ENCODE assay signal across 11 cellular contexts in the genomic region with DNA sequence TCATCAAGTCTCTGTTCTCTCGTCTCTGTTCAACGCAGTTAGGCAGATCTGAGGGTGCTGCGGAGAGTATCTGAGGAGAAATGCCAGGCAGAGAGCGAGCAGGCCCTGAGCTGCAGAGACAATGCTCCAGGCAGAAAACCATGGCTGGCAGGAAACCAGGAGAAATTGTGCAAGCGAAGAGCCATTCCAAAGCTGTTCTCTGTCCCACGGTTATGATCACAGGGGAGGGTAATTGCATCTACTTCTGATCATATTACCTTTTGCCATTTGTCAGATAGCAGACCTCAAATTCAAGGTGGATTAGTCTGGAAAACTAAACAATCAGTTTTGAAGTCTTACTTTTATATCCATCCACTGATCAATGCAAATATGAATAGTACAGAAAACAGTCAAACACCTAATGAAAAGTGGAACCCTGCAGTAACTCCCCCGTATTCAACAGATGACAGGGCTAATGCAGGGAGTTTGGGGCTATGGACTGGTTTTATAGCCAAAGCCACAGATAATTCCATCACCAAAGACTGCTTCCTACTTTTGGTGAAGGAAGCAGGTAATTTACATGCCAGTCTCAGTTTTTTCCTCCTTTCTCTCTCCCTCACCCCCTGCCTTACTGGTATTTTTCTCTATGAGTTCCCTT.
A peak's percentile ranks its signal among the peaks of the same experiment; 100 is the strongest.
DNase-seq lines count a peak whose midpoint lies in the region; ATAC-seq and TF ChIP-seq lines count a peak whose summit lies in the region.
"Had no signal": no experiment of that assay in that cellular context is flagged by ENCODE, and none has a peak within 500 bp of the region (broad histone marks: within the 10 kb centered on the region; RNA-seq: fewer than 3 reads in every experiment).

No MANE protein-coding gene starts in this region.

- H3K4me3 ChIP-seq in fibroblast of lung (replicated peaks in 1 of 4; ENCODE audit: control extremely low read depth in 1 of 4, insufficient read depth in 1 of 4, low read depth in 3 of 4, low read length in 4 of 4): no peak overlapping the region
- H3K4me3 ChIP-seq in mesodermal cell (ENCODE audit: extremely low read depth, insufficient read depth, low read length, poor library complexity, severe bottlenecking): no peak overlapping the region

- H3K79me2 ChIP-seq in fibroblast of lung (ENCODE audit: control insufficient read depth, insufficient read depth, low read length): no peaks in the 10 kb centered on the region

- no peak overlapping the region for H2AFZ ChIP-seq in fibroblast of lung (ENCODE audit: low read length)

- peak; percentile 53 for DNase-seq in COLO829 (ENCODE audit: low spot score)
- DNase-seq in RWPE1 (ENCODE audit: low spot score): peak; percentile 94
- DNase-seq in fibroblast of lung (ENCODE audit: low read depth in 2 of 2): peak; percentile 59 to 71
- no peak for DNase-seq in NCI-H146 treated with DMSO at 0.1 percent for 48 hours (lab: John Stamatoyannopoulos, UW; ENCODE audit: unreplicated experiment)
- no peak for DNase-seq in stimulated activated CD4-positive, alpha-beta T cell treated with anti-CD3 and anti-CD28 coated beads, Interleukin-1b, Interleukin-23, amount 100 ng/mL, for 48 hours
- DNase-seq in stimulated activated CD4-positive, alpha-beta T cell treated with anti-CD3 and anti-CD28 coated beads, Interleukin-15, amount 100 ng/mL, for 24 hours: no peak
- DNase-seq: activated naive CD8-positive, alpha-beta T cell treated with anti-CD3 and anti-CD28 coated beads, Interleukin-2, amount 10 ng/mL, durations not matched to agents 7 days and 5 days; NCI-H524 treated with DMSO at 0.1 percent for 48 hours had no signal

- H3K9ac ChIP-seq in fibroblast of lung (ENCODE audit: insufficient read depth, low read length): no peak overlapping the region

- H3K27me3 ChIP-seq in fibroblast of lung (ENCODE audit: control insufficient read depth, insufficient read depth, low read length): no peaks in the 10 kb centered on the region

- no peak for ATAC-seq in GM21360 (IDR thresholded peaks at IDR 0.05; ENCODE audit: unreplicated experiment)

- no peaks in the 10 kb centered on the region for H3K36me3 ChIP-seq in fibroblast of lung (ENCODE audit: control insufficient read depth, insufficient read depth, low read length)
- H3K36me3 ChIP-seq in mesodermal cell (ENCODE audit: control insufficient read depth, insufficient read depth, low read length): no peaks in the 10 kb centered on the region

- POLR2A ChIA-PET in RWPE1 (lab: Yijun Ruan, JAX; ENCODE audit: low non-redundant PET): interaction anchor here (0.5 to 0.8 kb wide), 2 partner anchors 41 to 328 kb away, joined by 3 to 4 read pairs; no protein-coding TSS in a partner anchor

- H4K20me1 ChIP-seq in fibroblast of lung (ENCODE audit: control insufficient read depth, extremely low read depth, insufficient read depth, low read length): no peaks in the 10 kb centered on the region

- H3K4me1 ChIP-seq in fibroblast of lung (ENCODE audit: control insufficient read depth, extremely low read depth, insufficient read depth, low read length): no peaks in the 10 kb centered on the region
- peaks cover 52% of the 10 kb centered on the region for H3K4me1 ChIP-seq in mesodermal cell (ENCODE audit: control insufficient read depth, insufficient read depth, low read length, poor library complexity, severe bottlenecking)

- TF ChIP-seq CTCF in RWPE1 (conservative IDR thresholded peaks at IDR 0.05; ENCODE audit: low read depth) (no peak), fibroblast of lung (conservative IDR thresholded peaks at IDR 0.05 in 1 of 2, IDR thresholded peaks at IDR 0.05 in 1 of 2; ENCODE audit: low read depth in 1 of 2, low read length in 2 of 2) (no peak)

- H3K4me2 ChIP-seq in fibroblast of lung (ENCODE audit: extremely low read depth, insufficient read depth, low read length): no peak overlapping the region

- no peaks in the 10 kb centered on the region for H3K9me3 ChIP-seq in fibroblast of lung (ENCODE audit: control insufficient read depth, insufficient read depth, low read depth, low read length)
- H3K9me3 ChIP-seq in mesodermal cell (ENCODE audit: control insufficient read depth, low read length): no peaks in the 10 kb centered on the region

- WGBS in mesodermal cell (ENCODE audit: insufficient coverage in 2 of 2), 2 experiments: 94 to 96% methylated on average over 3 to 4 of the region's 7 CpGs

- CTCF ChIA-PET in RWPE1 (lab: Yijun Ruan, JAX): interaction anchor here (0.6 to 1.4 kb wide), 3 partner anchors 89 to 178 kb away, joined by 3 to 5 read pairs (median 3); no protein-coding TSS in a partner anchor

- H3K27ac ChIP-seq in RWPE1 (peak overlapping the region; percentile 70), fibroblast of lung (ENCODE audit: insufficient read depth, low read length) (no peak overlapping the region), mesodermal cell (ENCODE audit: low read depth, low read length, severe bottlenecking) (peak overlapping the region; percentile 45)
- H3K27ac ChIP-seq: HL-60 had no signal

Comparison
In these comparisons a context has a peak if more than half of its experiments do, and no peak if none do; other contexts are left out.
1. DNase-seq: peak in COLO829 (single experiment), RWPE1 (single experiment) and fibroblast of lung (2 of 2); none in NCI-H146 treated with DMSO at 0.1 percent for 48 hours (single experiment), stimulated activated CD4-positive, alpha-beta T cell treated with anti-CD3 and anti-CD28 coated beads, Interleukin-1b, Interleukin-23, amount 100 ng/mL, for 48 hours (single experiment) and stimulated activated CD4-positive, alpha-beta T cell treated with anti-CD3 and anti-CD28 coated beads, Interleukin-15, amount 100 ng/mL, for 24 hours (single experiment).